1 cellular context compared by ENCODE assay signal in the genomic region with DNA sequence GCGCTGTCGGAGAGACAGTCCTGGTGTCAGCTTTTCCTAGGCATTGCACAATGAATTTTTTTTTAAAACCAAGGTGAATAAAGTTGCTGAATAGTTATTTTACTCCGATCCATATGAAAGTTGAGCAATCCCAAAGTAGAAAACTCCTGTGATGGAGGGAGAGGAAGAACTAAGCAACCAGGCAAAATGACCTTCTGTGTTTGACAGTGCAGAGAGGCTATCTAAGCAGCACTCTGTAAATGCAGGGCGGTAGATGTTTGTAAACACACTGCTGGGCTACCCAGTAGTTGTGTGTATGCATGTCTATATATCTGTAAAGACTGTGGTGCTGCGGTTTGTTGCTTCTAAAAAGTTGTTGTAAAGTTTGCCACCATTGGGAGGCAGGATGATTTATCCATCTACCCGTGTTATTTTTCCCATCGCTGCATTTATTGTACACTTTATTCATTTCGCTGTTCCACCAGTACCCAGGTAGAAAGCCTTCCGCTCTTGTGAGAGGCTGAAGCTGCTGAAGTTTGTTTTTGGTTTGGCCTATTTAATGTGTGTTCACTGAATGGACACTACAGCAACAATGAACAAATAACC.
A peak's percentile ranks its signal among the peaks of the same experiment; 100 is the strongest.
TF ChIP-seq lines count a peak whose summit lies in the region.

No MANE protein-coding gene starts in this region.

TF ChIP-seq in HepG2, 621 proteins besides CTCF, POLR2A, EP300 and RAD21 (continued from another document and continues in another):
- TF ChIP-seq, protein P1, sequence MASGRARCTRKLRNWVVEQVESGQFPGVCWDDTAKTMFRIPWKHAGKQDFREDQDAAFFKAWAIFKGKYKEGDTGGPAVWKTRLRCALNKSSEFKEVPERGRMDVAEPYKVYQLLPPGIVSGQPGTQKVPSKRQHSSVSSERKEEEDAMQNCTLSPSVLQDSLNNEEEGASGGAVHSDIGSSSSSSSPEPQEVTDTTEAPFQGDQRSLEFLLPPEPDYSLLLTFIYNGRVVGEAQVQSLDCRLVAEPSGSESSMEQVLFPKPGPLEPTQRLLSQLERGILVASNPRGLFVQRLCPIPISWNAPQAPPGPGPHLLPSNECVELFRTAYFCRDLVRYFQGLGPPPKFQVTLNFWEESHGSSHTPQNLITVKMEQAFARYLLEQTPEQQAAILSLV (CRISPR knock-in tag; IDR thresholded peaks at IDR 0.05; ENCODE audit: borderline replicate concordance) = no peak
- TF ChIP-seq NKX3-1 (CRISPR knock-in tag; IDR thresholded peaks at IDR 0.05) = no peak
- no peak for TF ChIP-seq POLR2G (IDR thresholded peaks at IDR 0.05; ENCODE audit: low read depth, low read length)
- no peak for TF ChIP-seq ZBTB1 (CRISPR knock-in tag; IDR thresholded peaks at IDR 0.05; ENCODE audit: borderline replicate concordance)
- no peak for TF ChIP-seq PRPF4 (IDR thresholded peaks at IDR 0.05; ENCODE audit: low read depth, low read length, poor library complexity, severe bottlenecking)
- TF ChIP-seq, protein P2, sequence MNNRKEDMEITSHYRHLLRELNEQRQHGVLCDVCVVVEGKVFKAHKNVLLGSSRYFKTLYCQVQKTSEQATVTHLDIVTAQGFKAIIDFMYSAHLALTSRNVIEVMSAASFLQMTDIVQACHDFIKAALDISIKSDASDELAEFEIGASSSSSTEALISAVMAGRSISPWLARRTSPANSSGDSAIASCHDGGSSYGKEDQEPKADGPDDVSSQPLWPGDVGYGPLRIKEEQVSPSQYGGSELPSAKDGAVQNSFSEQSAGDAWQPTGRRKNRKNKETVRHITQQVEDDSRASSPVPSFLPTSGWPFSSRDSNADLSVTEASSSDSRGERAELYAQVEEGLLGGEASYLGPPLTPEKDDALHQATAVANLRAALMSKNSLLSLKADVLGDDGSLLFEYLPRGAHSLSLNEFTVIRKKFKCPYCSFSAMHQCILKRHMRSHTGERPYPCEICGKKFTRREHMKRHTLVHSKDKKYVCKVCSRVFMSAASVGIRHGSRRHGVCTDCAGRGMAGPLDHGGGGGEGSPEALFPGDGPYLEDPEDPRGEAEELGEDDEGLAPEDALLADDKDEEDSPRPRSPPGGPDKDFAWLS (CRISPR knock-in tag; IDR thresholded peaks at IDR 0.05; ENCODE audit: borderline replicate concordance) = no peak
- no peak for TF ChIP-seq ETV6 (CRISPR knock-in tag; conservative IDR thresholded peaks at IDR 0.05)
- no peak for TF ChIP-seq TBL1XR1 (IDR thresholded peaks at IDR 0.05; ENCODE audit: borderline replicate concordance, low read length, partially characterized antibody)
- TF ChIP-seq RXRB (CRISPR knock-in tag; IDR thresholded peaks at IDR 0.05; ENCODE audit: borderline replicate concordance) = no peak
- TF ChIP-seq, protein P3, sequence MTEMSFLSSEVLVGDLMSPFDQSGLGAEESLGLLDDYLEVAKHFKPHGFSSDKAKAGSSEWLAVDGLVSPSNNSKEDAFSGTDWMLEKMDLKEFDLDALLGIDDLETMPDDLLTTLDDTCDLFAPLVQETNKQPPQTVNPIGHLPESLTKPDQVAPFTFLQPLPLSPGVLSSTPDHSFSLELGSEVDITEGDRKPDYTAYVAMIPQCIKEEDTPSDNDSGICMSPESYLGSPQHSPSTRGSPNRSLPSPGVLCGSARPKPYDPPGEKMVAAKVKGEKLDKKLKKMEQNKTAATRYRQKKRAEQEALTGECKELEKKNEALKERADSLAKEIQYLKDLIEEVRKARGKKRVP (CRISPR knock-in tag; IDR thresholded peaks at IDR 0.05) = 0 out of 4 replicates have a peak, but pooled peaks of 1 of the 2 experiments have one; percentile 5
- no peak for TF ChIP-seq TOE1 (CRISPR knock-in tag; IDR thresholded peaks at IDR 0.05)
- TF ChIP-seq, protein P4, sequence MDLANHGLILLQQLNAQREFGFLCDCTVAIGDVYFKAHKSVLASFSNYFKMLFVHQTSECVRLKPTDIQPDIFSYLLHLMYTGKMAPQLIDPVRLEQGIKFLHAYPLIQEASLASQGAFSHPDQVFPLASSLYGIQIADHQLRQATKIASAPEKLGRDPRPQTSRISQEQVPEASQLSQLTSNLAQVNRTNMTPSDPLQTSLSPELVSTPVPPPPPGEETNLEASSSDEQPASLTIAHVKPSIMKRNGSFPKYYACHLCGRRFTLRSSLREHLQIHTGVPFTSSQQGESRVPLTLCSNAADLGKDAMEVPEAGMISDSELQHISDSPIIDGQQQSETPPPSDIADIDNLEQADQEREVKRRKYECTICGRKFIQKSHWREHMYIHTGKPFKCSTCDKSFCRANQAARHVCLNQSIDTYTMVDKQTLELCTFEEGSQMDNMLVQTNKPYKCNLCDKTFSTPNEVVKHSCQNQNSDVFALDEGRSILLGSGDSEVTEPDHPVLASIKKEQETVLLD (CRISPR knock-in tag; IDR thresholded peaks at IDR 0.05; ENCODE audit: low read depth) = no peak
- no peak for TF ChIP-seq ZNF3 (CRISPR knock-in tag; IDR thresholded peaks at IDR 0.05)
- no peak for TF ChIP-seq ZNF251 (CRISPR knock-in tag; IDR thresholded peaks at IDR 0.05)
- no peak for TF ChIP-seq RBFOX2 (IDR thresholded peaks at IDR 0.05; ENCODE audit: low read depth, low read length)
- TF ChIP-seq NR2F2 (IDR thresholded peaks at IDR 0.05; ENCODE audit: borderline replicate concordance, low read depth) = no peak; the same call in 1 of the 2 replicates
- TF ChIP-seq, protein P5, sequence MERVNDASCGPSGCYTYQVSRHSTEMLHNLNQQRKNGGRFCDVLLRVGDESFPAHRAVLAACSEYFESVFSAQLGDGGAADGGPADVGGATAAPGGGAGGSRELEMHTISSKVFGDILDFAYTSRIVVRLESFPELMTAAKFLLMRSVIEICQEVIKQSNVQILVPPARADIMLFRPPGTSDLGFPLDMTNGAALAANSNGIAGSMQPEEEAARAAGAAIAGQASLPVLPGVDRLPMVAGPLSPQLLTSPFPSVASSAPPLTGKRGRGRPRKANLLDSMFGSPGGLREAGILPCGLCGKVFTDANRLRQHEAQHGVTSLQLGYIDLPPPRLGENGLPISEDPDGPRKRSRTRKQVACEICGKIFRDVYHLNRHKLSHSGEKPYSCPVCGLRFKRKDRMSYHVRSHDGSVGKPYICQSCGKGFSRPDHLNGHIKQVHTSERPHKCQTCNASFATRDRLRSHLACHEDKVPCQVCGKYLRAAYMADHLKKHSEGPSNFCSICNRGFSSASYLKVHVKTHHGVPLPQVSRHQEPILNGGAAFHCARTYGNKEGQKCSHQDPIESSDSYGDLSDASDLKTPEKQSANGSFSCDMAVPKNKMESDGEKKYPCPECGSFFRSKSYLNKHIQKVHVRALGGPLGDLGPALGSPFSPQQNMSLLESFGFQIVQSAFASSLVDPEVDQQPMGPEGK (CRISPR knock-in tag; IDR thresholded peaks at IDR 0.05) = no peak
- TF ChIP-seq, protein P6, sequence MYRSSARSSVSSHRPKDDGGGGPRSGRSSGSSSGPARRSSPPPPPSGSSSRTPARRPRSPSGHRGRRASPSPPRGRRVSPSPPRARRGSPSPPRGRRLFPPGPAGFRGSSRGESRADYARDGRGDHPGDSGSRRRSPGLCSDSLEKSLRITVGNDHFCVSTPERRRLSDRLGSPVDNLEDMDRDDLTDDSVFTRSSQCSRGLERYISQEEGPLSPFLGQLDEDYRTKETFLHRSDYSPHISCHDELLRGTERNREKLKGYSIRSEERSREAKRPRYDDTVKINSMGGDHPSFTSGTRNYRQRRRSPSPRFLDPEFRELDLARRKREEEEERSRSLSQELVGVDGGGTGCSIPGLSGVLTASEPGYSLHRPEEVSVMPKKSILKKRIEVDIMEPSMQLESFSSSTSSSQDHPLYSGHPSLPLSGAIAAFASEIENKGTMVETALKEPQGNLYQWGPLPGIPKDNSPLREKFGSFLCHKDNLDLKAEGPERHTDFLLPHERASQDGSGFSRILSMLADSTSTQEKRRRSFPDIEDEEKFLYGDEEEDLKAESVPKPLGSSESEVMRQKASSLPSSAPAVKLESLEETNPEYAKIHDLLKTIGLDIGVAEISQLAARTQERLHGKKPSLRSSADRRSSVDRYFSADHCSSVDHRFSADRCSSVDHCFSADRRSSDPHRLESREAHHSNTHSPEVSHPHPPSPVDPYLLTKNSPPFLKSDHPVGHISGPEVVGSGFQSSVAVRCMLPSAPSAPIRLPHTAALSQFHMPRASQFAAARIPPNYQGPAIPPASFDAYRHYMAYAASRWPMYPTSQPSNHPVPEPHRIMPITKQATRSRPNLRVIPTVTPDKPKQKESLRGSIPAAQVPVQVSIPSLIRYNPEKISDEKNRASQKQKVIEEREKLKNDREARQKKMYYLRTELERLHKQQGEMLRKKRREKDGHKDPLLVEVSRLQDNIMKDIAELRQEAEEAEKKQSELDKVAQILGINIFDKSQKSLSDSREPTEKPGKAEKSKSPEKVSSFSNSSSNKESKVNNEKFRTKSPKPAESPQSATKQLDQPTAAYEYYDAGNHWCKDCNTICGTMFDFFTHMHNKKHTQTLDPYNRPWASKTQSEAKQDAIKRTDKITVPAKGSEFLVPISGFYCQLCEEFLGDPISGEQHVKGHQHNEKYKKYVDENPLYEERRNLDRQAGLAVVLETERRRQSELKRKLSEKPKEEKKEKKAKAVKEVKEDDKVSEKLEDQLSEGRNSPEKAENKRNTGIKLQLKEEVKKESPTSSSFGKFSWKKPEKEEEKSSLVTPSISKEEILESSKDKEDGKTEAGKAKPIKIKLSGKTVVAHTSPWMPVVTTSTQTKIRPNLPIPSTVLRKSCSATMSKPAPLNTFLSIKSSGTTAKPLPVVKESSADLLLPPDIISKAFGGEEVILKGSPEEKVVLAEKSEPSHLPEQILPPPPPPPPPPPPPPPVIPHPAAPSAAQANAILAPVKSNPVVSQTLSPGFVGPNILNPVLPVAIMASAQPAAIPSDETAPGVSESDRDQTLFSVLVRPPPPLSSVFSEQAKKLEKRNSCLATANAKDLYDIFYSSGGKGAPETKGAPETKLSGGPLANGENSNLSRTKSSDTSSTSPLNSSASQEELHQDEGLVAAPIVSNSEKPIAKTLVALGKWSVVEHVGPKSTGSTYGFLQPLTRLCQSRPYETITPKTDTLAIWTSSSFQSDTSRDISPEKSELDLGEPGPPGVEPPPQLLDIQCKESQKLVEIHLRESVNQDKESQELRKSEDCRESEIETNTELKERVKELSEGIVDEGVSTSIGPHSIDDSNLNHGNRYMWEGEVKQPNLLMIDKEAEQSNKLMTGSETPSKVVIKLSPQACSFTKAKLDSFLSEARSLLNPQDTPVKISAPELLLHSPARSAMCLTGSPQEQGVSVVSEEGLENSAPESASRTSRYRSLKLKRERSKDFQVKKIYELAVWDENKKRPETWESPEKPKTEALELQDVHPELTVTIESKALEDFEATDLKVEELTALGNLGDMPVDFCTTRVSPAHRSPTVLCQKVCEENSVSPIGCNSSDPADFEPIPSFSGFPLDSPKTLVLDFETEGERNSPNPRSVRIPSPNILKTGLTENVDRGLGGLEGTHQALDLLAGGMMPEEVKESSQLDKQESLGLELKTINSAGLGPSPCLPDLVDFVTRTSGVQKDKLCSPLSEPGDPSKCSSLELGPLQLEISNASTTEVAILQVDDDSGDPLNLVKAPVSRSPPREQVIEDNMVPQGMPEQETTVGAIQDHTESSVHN (CRISPR knock-in tag; IDR thresholded peaks at IDR 0.05) = no peak
- no peak for TF ChIP-seq STAG1 (CRISPR knock-in tag; IDR thresholded peaks at IDR 0.05)
- no peak for TF ChIP-seq PHF21A (CRISPR knock-in tag; IDR thresholded peaks at IDR 0.05)
- no peak for TF ChIP-seq ATF7 (IDR thresholded peaks at IDR 0.05)
- TF ChIP-seq ATF7 (CRISPR knock-in tag; IDR thresholded peaks at IDR 0.05) = no peak
- TF ChIP-seq ZNF558 (CRISPR knock-in tag; IDR thresholded peaks at IDR 0.05; ENCODE audit: borderline replicate concordance) = no peak
- TF ChIP-seq ZNF432 (CRISPR knock-in tag; IDR thresholded peaks at IDR 0.05; ENCODE audit: borderline replicate concordance) = no peak
- TF ChIP-seq MLLT10 (CRISPR knock-in tag; IDR thresholded peaks at IDR 0.05) = no peak
- peak; percentile 51; the same call in 1 of the 2 replicates for TF ChIP-seq GATAD2A (CRISPR knock-in tag; IDR thresholded peaks at IDR 0.05)
- TF ChIP-seq, protein P7, sequence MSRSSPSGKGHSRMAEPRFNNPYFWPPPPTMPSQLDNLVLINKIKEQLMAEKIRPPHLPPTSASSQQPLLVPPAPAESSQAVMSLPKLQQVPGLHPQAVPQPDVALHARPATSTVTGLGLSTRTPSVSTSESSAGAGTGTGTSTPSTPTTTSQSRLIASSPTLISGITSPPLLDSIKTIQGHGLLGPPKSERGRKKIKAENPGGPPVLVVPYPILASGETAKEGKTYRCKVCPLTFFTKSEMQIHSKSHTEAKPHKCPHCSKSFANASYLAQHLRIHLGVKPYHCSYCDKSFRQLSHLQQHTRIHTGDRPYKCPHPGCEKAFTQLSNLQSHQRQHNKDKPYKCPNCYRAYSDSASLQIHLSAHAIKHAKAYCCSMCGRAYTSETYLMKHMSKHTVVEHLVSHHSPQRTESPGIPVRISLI (CRISPR knock-in tag; IDR thresholded peaks at IDR 0.05; ENCODE audit: borderline replicate concordance) = no peak
- no peak for TF ChIP-seq RELA (CRISPR knock-in tag; IDR thresholded peaks at IDR 0.05)
- TF ChIP-seq MYNN (CRISPR knock-in tag; IDR thresholded peaks at IDR 0.05; ENCODE audit: low read depth) = no peak
- no peak for TF ChIP-seq FOSL1 (CRISPR knock-in tag; IDR thresholded peaks at IDR 0.05; ENCODE audit: borderline replicate concordance)
- TF ChIP-seq, protein P8, sequence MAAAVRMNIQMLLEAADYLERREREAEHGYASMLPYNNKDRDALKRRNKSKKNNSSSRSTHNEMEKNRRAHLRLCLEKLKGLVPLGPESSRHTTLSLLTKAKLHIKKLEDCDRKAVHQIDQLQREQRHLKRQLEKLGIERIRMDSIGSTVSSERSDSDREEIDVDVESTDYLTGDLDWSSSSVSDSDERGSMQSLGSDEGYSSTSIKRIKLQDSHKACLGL (CRISPR knock-in tag; IDR thresholded peaks at IDR 0.05) = no peak
- no peak for TF ChIP-seq MYC (CRISPR knock-in tag; IDR thresholded peaks at IDR 0.05; ENCODE audit: borderline replicate concordance)
- TF ChIP-seq TOPORS (CRISPR knock-in tag; IDR thresholded peaks at IDR 0.05) = no peak
